Comparison of ENCODE assay signal across 1 cellular context in genomic region chr22:46750861-46751260, GRCh38.
TF ChIP-seq lines count a peak whose summit lies in the region.

No MANE protein-coding gene starts in this region.

TF ChIP-seq in A549, 52 proteins besides CTCF, POLR2A, EP300 and RAD21 (continued from another document):
- TF ChIP-seq REST (IDR thresholded peaks at IDR 0.05) (no peak), NFE2L2 (conservative IDR thresholded peaks at IDR 0.05; ENCODE audit: low read length) (no peak), BCL3 (IDR thresholded peaks at IDR 0.05) (no peak), EHMT2 (IDR thresholded peaks at IDR 0.05; ENCODE audit: low read depth) (no peak), JUNB (IDR thresholded peaks at IDR 0.05) (no peak), RARB (CRISPR knock-in tag; IDR thresholded peaks at IDR 0.05) (no peak)
